In the genomic region with DNA sequence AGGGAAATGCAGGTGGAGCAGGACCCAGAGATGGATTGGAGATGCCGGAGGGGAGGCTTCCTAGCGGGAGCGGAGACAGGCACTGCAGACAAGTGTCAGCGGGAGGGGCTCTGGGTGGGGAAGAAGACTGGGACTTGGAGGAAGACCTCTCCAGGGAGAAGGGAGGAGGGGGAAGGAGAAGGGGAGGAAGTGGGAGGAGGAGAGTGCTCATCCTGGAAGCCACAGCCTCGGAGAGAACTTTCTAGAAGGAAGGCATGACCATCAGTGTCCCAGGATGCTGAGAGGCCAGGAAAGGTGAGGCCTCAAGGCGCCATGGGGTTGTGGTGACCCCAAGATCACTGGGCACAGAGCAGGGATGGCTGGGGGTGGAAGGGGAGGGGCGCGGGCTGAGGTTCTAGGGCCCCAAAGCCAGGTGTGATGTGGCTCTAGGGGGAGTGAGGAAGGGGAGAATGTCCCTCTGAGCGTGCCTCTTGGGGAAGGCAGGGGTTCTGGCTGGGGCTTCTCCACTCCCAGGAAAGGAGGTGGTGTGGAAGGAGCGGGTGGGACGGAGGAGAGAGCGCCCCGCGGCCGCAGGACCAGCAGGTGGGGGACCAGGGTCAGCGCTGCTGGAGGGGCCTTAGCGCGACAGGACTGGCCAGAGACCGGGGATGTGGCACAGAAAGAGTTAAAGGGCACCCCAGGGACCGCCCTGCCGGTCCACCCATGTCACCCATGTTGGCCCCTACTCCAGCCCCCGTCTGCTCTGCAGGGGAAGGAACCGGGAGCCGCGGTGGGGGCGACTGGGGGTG, we compare ENCODE assay signal across 27 cellular contexts. TPM values are rescaled to one million over a fixed set of nuclear protein-coding genes. Genes with fewer than 3 reads are reported as not detected.
DNase-seq lines count a peak whose midpoint lies in the region; ATAC-seq and TF ChIP-seq lines count a peak whose summit lies in the region.
"Had no signal": no experiment of that assay in that cellular context is flagged by ENCODE, and none has a peak within 500 bp of the region (broad histone marks: within the 10 kb centered on the region; RNA-seq: fewer than 3 reads in every experiment).

No MANE protein-coding gene starts in this region.

- no peak overlapping the region for H3K9ac ChIP-seq in IMR-90 (ENCODE audit: low read depth, low read length)

- in situ Hi-C loops in IMR-90 (cut with MboI; ENCODE audit: low sequenced_read_pairs), result no loop called here
- in situ Hi-C loops in ACHN (cut with HindIII; ENCODE audit: low pct_ligation_motif_present, low pct_unique_long_range_greater_than_20kb, low sequenced_read_pairs), result no loop called here

- no peak overlapping the region for H3K27ac Mint-ChIP-seq in stimulated activated memory B cell treated with anti-CD40 and anti-IgM and Interleukin-4, amounts not matched to agents 10 μg/mL and 1 μg/mL and 100 μg/mL, for 72 hours
- H3K27ac Mint-ChIP-seq: activated CD4-positive, alpha-beta T cell treated with anti-CD3 and anti-CD28 coated beads, Interleukin-2, amount 10 ng/mL, durations not matched to agents 7 days and 5 days; activated naive CD8-positive, alpha-beta T cell treated with anti-CD3 and anti-CD28 coated beads, Interleukin-2, amount 10 ng/mL, durations not matched to agents 7 days and 5 days; activated T-helper 1 cell treated with anti-CD3 and anti-CD28 coated beads, Interleukin-12 subunit alpha, Interleukin-12 subunit beta, Interleukin-2, Interleukin-4 antibody, amounts not matched to agents 30 ng/mL and 10 ng/mL and 1 ng/mL, durations not matched to agents 14 hours and 24 hours and 36 hours had no signal

- POLR2A ChIA-PET in IMR-90 (lab: Charles Lee; ENCODE audit: unreplicated experiment), result no interaction called here

- H3K36me3 ChIP-seq in IMR-90 (ENCODE audit: control insufficient read depth, insufficient read depth, low read length), result no peaks in the 10 kb centered on the region

- no peak overlapping the region for H3K18ac ChIP-seq in IMR-90 (ENCODE audit: low read depth, low read length)

- no peak overlapping the region for H4K91ac ChIP-seq in IMR-90 (ENCODE audit: insufficient read depth, low read depth, low read length)

- H3K56ac ChIP-seq in IMR-90 (ENCODE audit: extremely low read depth, insufficient read depth, low read length), result no peak overlapping the region

- no peak for ATAC-seq in IMR-90 (ENCODE audit: low read depth)
- ATAC-seq in stimulated activated memory B cell treated with anti-CD40 and anti-IgM and Interleukin-4, amounts not matched to agents 10 μg/mL and 1 μg/mL and 100 μg/mL, for 72 hours, result no peak

- 8% methylated on average over 4 of the region's 26 CpGs; no CpG with 5 or more reads in 1 of the 2 experiments for WGBS in IMR-90 (ENCODE audit: extremely low coverage in 2 of 2, insufficient read length in 1 of 2), 2 experiments

- no peak overlapping the region for H2BK5ac ChIP-seq in IMR-90 (ENCODE audit: low read depth, low read length, poor library complexity, severe bottlenecking)

- no peak overlapping the region for H2BK15ac ChIP-seq in IMR-90 (ENCODE audit: low read depth, low read length)

- H3K9me3 ChIP-seq in IMR-90 (ENCODE audit: control insufficient read depth, insufficient read depth, low read length) (peaks cover 8% of the 10 kb centered on the region), iPS-18c (ENCODE audit: control insufficient read depth, insufficient read depth, low read length) (no peaks in the 10 kb centered on the region)

- peak overlapping the region; percentile 29 for H3K4me3 Mint-ChIP-seq in stimulated activated memory B cell treated with anti-CD40 and anti-IgM and Interleukin-4, amounts not matched to agents 10 μg/mL and 1 μg/mL and 100 μg/mL, for 72 hours
- H3K4me3 Mint-ChIP-seq: activated CD4-positive, alpha-beta T cell treated with anti-CD3 and anti-CD28 coated beads, Interleukin-2, amount 10 ng/mL, durations not matched to agents 7 days and 5 days; activated naive CD8-positive, alpha-beta T cell treated with anti-CD3 and anti-CD28 coated beads, Interleukin-2, amount 10 ng/mL, durations not matched to agents 7 days and 5 days; activated T-helper 1 cell treated with anti-CD3 and anti-CD28 coated beads, Interleukin-12 subunit alpha, Interleukin-12 subunit beta, Interleukin-2, Interleukin-4 antibody, amounts not matched to agents 30 ng/mL and 10 ng/mL and 1 ng/mL, durations not matched to agents 14 hours and 24 hours and 36 hours had no signal

- CTCF ChIA-PET in IMR-90 (lab: Yijun Ruan, JAX), result no interaction called here

- no peaks in the 10 kb centered on the region for H3K9me1 ChIP-seq in IMR-90 (ENCODE audit: insufficient read depth, low read length)

- H2AK9ac ChIP-seq in IMR-90 (replicated peaks; ENCODE audit: low read depth, low read length, poor library complexity), result peak overlapping the region; percentile 61

- no peak for TF ChIP-seq RAD21 in IMR-90 (IDR thresholded peaks at IDR 0.05; ENCODE audit: low read length)

- H3K27ac ChIP-seq in IMR-90 (ENCODE audit: insufficient read depth, low read length), result no peak overlapping the region
- H3K27ac ChIP-seq: skin epidermis had no signal

- peak overlapping the region; percentile 23 for H2AFZ ChIP-seq in IMR-90 (replicated peaks; ENCODE audit: low read length, poor library complexity)

- H3K4me2 ChIP-seq in IMR-90 (ENCODE audit: low read depth, low read length), result no peak overlapping the region

- H2AK5ac ChIP-seq in IMR-90 (ENCODE audit: low read depth, low read length), result no peak overlapping the region

- dilution Hi-C loops in IMR-90 (cut with HindIII; ENCODE audit: low sequenced_read_pairs, unreplicated experiment), result no loop called here

- H3K27me3 ChIP-seq in IMR-90 (ENCODE audit: control insufficient read depth, insufficient read depth, low read length), result peaks cover 74% of the 10 kb centered on the region

- H3K4me1 ChIP-seq in IMR-90 (ENCODE audit: control insufficient read depth, insufficient read depth, low read length), result no peaks in the 10 kb centered on the region

- no peaks in the 10 kb centered on the region for H3K36me3 Mint-ChIP-seq in stimulated activated memory B cell treated with anti-CD40 and anti-IgM and Interleukin-4, amounts not matched to agents 10 μg/mL and 1 μg/mL and 100 μg/mL, for 72 hours
- H3K36me3 Mint-ChIP-seq: activated naive CD8-positive, alpha-beta T cell treated with anti-CD3 and anti-CD28 coated beads, Interleukin-2, amount 10 ng/mL, durations not matched to agents 7 days and 5 days; CD4-positive, alpha-beta memory T cell had no signal

- no peak overlapping the region for H3K23ac ChIP-seq in IMR-90 (ENCODE audit: low read depth, low read length)

- TF ChIP-seq POLR2A in IMR-90 (IDR thresholded peaks at IDR 0.05; ENCODE audit: low read depth, low read length), result no peak

- peaks cover 17% of the 10 kb centered on the region for H3K4me1 Mint-ChIP-seq in stimulated activated memory B cell treated with anti-CD40 and anti-IgM and Interleukin-4, amounts not matched to agents 10 μg/mL and 1 μg/mL and 100 μg/mL, for 72 hours
- H3K4me1 Mint-ChIP-seq: activated CD4-positive, alpha-beta T cell treated with anti-CD3 and anti-CD28 coated beads, Interleukin-2, amount 10 ng/mL, durations not matched to agents 7 days and 5 days; activated naive CD8-positive, alpha-beta T cell treated with anti-CD3 and anti-CD28 coated beads, Interleukin-2, amount 10 ng/mL, durations not matched to agents 7 days and 5 days had no signal

- TF ChIP-seq CTCF in GM10266 (IDR thresholded peaks at IDR 0.05; ENCODE audit: control insufficient read depth, insufficient read depth, low read depth, missing control alignments) (no peak), IMR-90 (conservative IDR thresholded peaks at IDR 0.05; ENCODE audit: low read depth, low read length) (no peak)

- no peak overlapping the region for H3K4ac ChIP-seq in IMR-90 (ENCODE audit: low read depth, low read length)

- BruUV-seq in IMR-90 (replicated peaks; lab: Mats Ljungman, UMichigan), result no TSS peak

- no peaks in the 10 kb centered on the region for H3K79me1 ChIP-seq in IMR-90 (ENCODE audit: low read depth in 1 of 2, low read length in 2 of 2)

- no peaks in the 10 kb centered on the region for H3K9me3 Mint-ChIP-seq in stimulated activated memory B cell treated with anti-CD40 and anti-IgM and Interleukin-4, amounts not matched to agents 10 μg/mL and 1 μg/mL and 100 μg/mL, for 72 hours
- H3K9me3 Mint-ChIP-seq: activated CD4-positive, alpha-beta T cell treated with anti-CD3 and anti-CD28 coated beads, Interleukin-2, amount 10 ng/mL, durations not matched to agents 7 days and 5 days; activated naive CD8-positive, alpha-beta T cell treated with anti-CD3 and anti-CD28 coated beads, Interleukin-2, amount 10 ng/mL, durations not matched to agents 7 days and 5 days; activated T-helper 1 cell treated with anti-CD3 and anti-CD28 coated beads, Interleukin-12 subunit alpha, Interleukin-12 subunit beta, Interleukin-2, Interleukin-4 antibody, amounts not matched to agents 30 ng/mL and 10 ng/mL and 1 ng/mL, durations not matched to agents 14 hours and 24 hours and 36 hours had no signal

- no peak overlapping the region for H3K14ac ChIP-seq in IMR-90 (replicated peaks; ENCODE audit: low read depth, low read length)

- no peak overlapping the region for H3K4me3 ChIP-seq in IMR-90 (ENCODE audit: insufficient read depth, low read depth, low read length)
- H3K4me3 ChIP-seq in iPS-18c (ENCODE audit: insufficient read depth, low read depth, low read length), result peak overlapping the region; percentile 50
- H3K4me3 ChIP-seq: lung had no signal

- DNase-seq in GM10266 (ENCODE audit: extremely low spot score) (peak; percentile 28), IMR-90 (no peak), C1 segment of cervical spinal cord (lab: John Stamatoyannopoulos, UW) (no peak), RPMI8226 (no peak), ACHN (no peak)
- DNase-seq: activated CD4-positive, alpha-beta T cell treated with anti-CD3 and anti-CD28 coated beads, Interleukin-2, amount 10 ng/mL, durations not matched to agents 7 days and 5 days; activated naive CD8-positive, alpha-beta T cell treated with anti-CD3 and anti-CD28 coated beads, Interleukin-2, amount 10 ng/mL, durations not matched to agents 7 days and 5 days; CD4-positive, alpha-beta memory T cell; central memory CD4-positive, alpha-beta T cell; dermis blood vessel endothelial cell; GOT3; kidney glomerular epithelial cell; NCI-H1694; NCI-H2171 treated with DMSO at 0.1 percent for 48 hours; NCI-H524 treated with DMSO at 0.1 percent for 48 hours; stimulated activated CD4-positive, alpha-beta T cell treated with anti-CD3 and anti-CD28 coated beads, Interleukin-2, amount 100 ng/mL, for 24 hours had no signal

- H3K27me3 Mint-ChIP-seq in stimulated activated memory B cell treated with anti-CD40 and anti-IgM and Interleukin-4, amounts not matched to agents 10 μg/mL and 1 μg/mL and 100 μg/mL, for 72 hours, result peaks cover 77% of the 10 kb centered on the region

- no peak overlapping the region for H4K5ac ChIP-seq in IMR-90 (ENCODE audit: low read depth, low read length)

- intact Hi-C loops in IMR-90 (cut with micrococcal nuclease), result no loop called here

- no peak overlapping the region for H2BK120ac ChIP-seq in IMR-90 (ENCODE audit: low read depth, low read length)

- no peaks in the 10 kb centered on the region for H4K20me1 ChIP-seq in IMR-90 (ENCODE audit: insufficient read depth, low read length)

- no peak overlapping the region for H4K8ac ChIP-seq in IMR-90 (ENCODE audit: low read depth in 2 of 2, low read length in 2 of 2)

- H2BK20ac ChIP-seq in IMR-90 (ENCODE audit: low read depth, low read length), result no peak overlapping the region

RNA-seq across cellular contexts. Expression of gene GCGR, which starts 0.9 kb away (rescaled TPM):
- not detected in 2 replicates for total RNA-seq in IMR-90 (2012; rRNA removed)
- polyA plus RNA-seq in IMR-90 (2012; rRNA removed), result not detected in 2 replicates
- not detected in 2 replicates for polyA plus RNA-seq in IMR-90 (2012; cell fraction: cytosol; rRNA removed)
- 0.05 TPM in 1 of 2 replicates, not detected in the other for polyA plus RNA-seq in IMR-90 (2012; cell fraction: nucleus; rRNA removed; ENCODE audit: low replicate concordance)
- total RNA-seq: activated CD4-positive, alpha-beta T cell treated with anti-CD3 and anti-CD28 coated beads, Interleukin-2, amount 10 ng/mL, durations not matched to agents 7 days and 5 days; activated naive CD8-positive, alpha-beta T cell treated with anti-CD3 and anti-CD28 coated beads, Interleukin-2, amount 10 ng/mL, durations not matched to agents 7 days and 5 days; activated T-helper 1 cell treated with anti-CD3 and anti-CD28 coated beads, Interleukin-12 subunit alpha, Interleukin-12 subunit beta, Interleukin-2, Interleukin-4 antibody, amounts not matched to agents 30 ng/mL and 10 ng/mL and 1 ng/mL, durations not matched to agents 14 hours and 24 hours and 36 hours; astrocyte; CD4-positive, alpha-beta memory T cell; HT1080; LHCN-M2; SK-MEL-5; T-helper 1 cell treated with Interleukin-12 subunit alpha and Interleukin-12 subunit beta and Interleukin-4 antibody, amounts not matched to agents 30 ng/mL and 1 ng/mL, for 36 hours had no signal
- polyA plus RNA-seq: CD4-positive, alpha-beta memory T cell had no signal

RNA-seq across cellular contexts. Expression of gene MCRIP1, which starts 30.0 kb away (rescaled TPM):
- 56.5 and 58.9 TPM in 2 replicates for total RNA-seq in IMR-90 (2012; rRNA removed)
- polyA plus RNA-seq in IMR-90 (2012; rRNA removed), result 164 and 196 TPM in 2 replicates
- polyA plus RNA-seq in IMR-90 (2012; cell fraction: cytosol; rRNA removed), result 183 and 249 TPM in 2 replicates
- 144 and 276 TPM in 2 replicates for polyA plus RNA-seq in IMR-90 (2012; cell fraction: nucleus; rRNA removed; ENCODE audit: low replicate concordance)

RNA-seq across cellular contexts. Expression of gene PPP1R27, which starts 31.8 kb away (rescaled TPM):
- total RNA-seq in IMR-90 (2012; rRNA removed), result not detected in 2 replicates
- polyA plus RNA-seq in IMR-90 (2012; rRNA removed), result 0.20 and 0.21 TPM in 2 replicates
- 0.09 TPM in 1 of 2 replicates, not detected in the other for polyA plus RNA-seq in IMR-90 (2012; cell fraction: cytosol; rRNA removed)
- polyA plus RNA-seq in IMR-90 (2012; cell fraction: nucleus; rRNA removed; ENCODE audit: low replicate concordance), result 0.56 and 0.97 TPM in 2 replicates
- total RNA-seq: activated CD4-positive, alpha-beta T cell treated with anti-CD3 and anti-CD28 coated beads, Interleukin-2, amount 10 ng/mL, durations not matched to agents 7 days and 5 days; activated naive CD8-positive, alpha-beta T cell treated with anti-CD3 and anti-CD28 coated beads, Interleukin-2, amount 10 ng/mL, durations not matched to agents 7 days and 5 days; activated T-helper 1 cell treated with anti-CD3 and anti-CD28 coated beads, Interleukin-12 subunit alpha, Interleukin-12 subunit beta, Interleukin-2, Interleukin-4 antibody, amounts not matched to agents 30 ng/mL and 10 ng/mL and 1 ng/mL, durations not matched to agents 14 hours and 24 hours and 36 hours; astrocyte; CD4-positive, alpha-beta memory T cell; dermis blood vessel endothelial cell; LHCN-M2; lung; mucosa of gallbladder; T-helper 1 cell treated with Interleukin-12 subunit alpha and Interleukin-12 subunit beta and Interleukin-4 antibody, amounts not matched to agents 30 ng/mL and 1 ng/mL, for 36 hours had no signal

RNA-seq across cellular contexts. Expression of gene P4HB, which starts 57.3 kb away (rescaled TPM):
- total RNA-seq in IMR-90 (2012; rRNA removed), result 917 and 932 TPM in 2 replicates
- 530 and 599 TPM in 2 replicates for polyA plus RNA-seq in IMR-90 (2012; rRNA removed)
- 309 and 642 TPM in 2 replicates for polyA plus RNA-seq in IMR-90 (2012; cell fraction: cytosol; rRNA removed)
- polyA plus RNA-seq in IMR-90 (2012; cell fraction: nucleus; rRNA removed; ENCODE audit: low replicate concordance), result 287 and 329 TPM in 2 replicates
